1 cellular context compared by ENCODE assay signal in the genomic region with DNA sequence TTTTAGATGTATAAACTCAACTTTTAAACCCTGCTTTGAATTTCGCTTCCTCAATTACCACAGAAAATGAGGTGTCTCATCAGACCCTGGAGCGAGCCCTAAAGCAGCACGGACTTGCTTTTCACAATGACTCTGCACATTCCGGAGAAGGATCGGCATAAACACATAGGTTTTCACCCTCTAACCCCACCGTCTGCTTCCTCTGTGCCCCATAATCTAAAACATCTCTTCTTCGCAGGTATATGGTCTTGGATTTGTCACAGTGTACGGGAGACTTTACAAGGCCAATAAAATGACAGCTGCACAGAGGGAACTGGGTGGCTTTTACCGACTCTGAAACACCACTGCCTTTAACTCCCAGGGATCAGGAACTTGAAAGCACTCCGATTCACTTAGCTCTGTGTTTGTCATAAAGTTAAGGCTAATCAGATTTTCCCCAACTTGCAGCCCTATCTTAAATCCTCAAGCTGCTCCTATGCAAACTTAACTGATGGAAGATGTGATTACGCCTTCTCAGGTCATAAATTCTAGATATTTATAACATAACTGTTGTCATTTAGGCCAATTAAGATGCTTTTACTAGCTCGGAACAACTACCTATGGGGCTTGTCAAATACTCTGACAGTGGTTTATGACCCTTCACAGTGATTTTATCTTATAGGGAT.
TF ChIP-seq lines count a peak whose summit lies in the region.

No MANE protein-coding gene starts in this region.

TF ChIP-seq in SK-N-SH treated with all-trans-retinoic acid at 6 μM for 48 hours, 23 proteins besides CTCF, POLR2A, EP300 and RAD21 (continued from another document):
- peak; percentile 20; the same call in 1 of the 2 replicates for TF ChIP-seq ZFP3 (CRISPR knock-in tag; IDR thresholded peaks at IDR 0.05)
- peak; percentile 76; the same call in 1 of the 2 replicates for TF ChIP-seq GLIS3 (CRISPR knock-in tag; IDR thresholded peaks at IDR 0.05)
- TF ChIP-seq ESRRG (CRISPR knock-in tag; IDR thresholded peaks at IDR 0.05) = 0 out of 2 replicates have a peak, but pooled peaks have one; percentile 22
- TF ChIP-seq, protein P1, sequence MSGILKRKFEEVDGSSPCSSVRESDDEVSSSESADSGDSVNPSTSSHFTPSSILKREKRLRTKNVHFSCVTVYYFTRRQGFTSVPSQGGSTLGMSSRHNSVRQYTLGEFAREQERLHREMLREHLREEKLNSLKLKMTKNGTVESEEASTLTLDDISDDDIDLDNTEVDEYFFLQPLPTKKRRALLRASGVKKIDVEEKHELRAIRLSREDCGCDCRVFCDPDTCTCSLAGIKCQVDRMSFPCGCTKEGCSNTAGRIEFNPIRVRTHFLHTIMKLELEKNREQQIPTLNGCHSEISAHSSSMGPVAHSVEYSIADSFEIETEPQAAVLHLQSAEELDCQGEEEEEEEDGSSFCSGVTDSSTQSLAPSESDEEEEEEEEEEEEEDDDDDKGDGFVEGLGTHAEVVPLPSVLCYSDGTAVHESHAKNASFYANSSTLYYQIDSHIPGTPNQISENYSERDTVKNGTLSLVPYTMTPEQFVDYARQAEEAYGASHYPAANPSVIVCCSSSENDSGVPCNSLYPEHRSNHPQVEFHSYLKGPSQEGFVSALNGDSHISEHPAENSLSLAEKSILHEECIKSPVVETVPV (CRISPR knock-in tag; IDR thresholded peaks at IDR 0.05) = no peak
- TF ChIP-seq CSDC2 (CRISPR knock-in tag; IDR thresholded peaks at IDR 0.05) = no peak
- peak; percentile 78; the same call in 1 of the 2 replicates for TF ChIP-seq ZC3H10 (CRISPR knock-in tag; IDR thresholded peaks at IDR 0.05)
- TF ChIP-seq ZNF70 (CRISPR knock-in tag; IDR thresholded peaks at IDR 0.05) = no peak
- TF ChIP-seq ISL1 (CRISPR knock-in tag; IDR thresholded peaks at IDR 0.05) = peak; percentile 99
